Comparison of ENCODE assay signal across 17 cellular contexts in the genomic region with DNA sequence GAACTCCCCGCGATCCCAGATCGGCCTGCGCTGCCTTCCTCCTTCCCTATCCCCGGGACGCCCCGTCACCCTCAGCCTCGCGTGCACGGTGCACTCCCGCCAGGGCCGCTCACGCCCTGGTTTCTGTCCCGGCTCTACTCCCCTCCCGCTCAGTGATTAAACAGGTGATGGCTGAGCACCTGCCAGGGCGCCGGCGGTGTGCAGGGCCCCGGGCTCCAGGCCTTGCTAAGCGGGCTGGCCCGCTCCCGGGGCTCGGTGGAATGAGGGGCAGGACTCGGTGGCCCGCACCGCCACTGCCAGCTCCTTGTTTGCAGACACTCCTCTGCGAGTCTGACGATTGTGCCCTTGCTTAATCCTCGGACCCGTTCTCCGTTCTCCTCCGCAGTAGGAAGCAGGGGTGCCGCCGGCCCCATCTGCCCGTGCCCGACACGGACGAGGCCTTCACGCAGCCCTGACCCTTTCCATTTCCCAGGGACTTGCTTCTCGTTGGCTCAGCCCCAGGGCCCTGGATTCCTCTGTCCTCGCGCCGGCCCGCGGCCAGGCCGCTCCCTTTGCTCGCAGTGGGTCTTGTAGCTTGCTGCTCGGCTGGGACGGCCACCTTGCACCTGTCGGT.
DNase-seq lines count a peak whose midpoint lies in the region; ATAC-seq and TF ChIP-seq lines count a peak whose summit lies in the region.
"Had no signal": no experiment of that assay in that cellular context is flagged by ENCODE, and none has a peak within 500 bp of the region (broad histone marks: within the 10 kb centered on the region; RNA-seq: fewer than 3 reads in every experiment).

No MANE protein-coding gene starts in this region.

- H3K9me3 ChIP-seq in heart left ventricle (no peaks in the 10 kb centered on the region), gastroesophageal sphincter (no peaks in the 10 kb centered on the region)

- DNase-seq in heart left ventricle (no peak), Right ventricle myocardium inferior (ENCODE audit: missing footprints) (no peak), SIG-M5 treated with dmso at 0.1 percent for 504 hours (lab: John Stamatoyannopoulos, UW; ENCODE audit: unreplicated experiment) (no peak), NCI-H1105 treated with DMSO at 0.1 percent for 48 hours (lab: John Stamatoyannopoulos, UW) (no peak)
- DNase-seq: activated CD4-positive, alpha-beta T cell treated with anti-CD3 and anti-CD28 coated beads for 48 hours; activated effector memory CD4-positive, alpha-beta T cell treated with anti-CD3 and anti-CD28 coated beads, Interleukin-2, amount 50 U/mL, for 16 hours; cortex of kidney; EL; naive thymus-derived CD4-positive, alpha-beta T cell; NCI-H1417; NCI-H69; stimulated activated CD4-positive, alpha-beta T cell treated with anti-CD3 and anti-CD28 coated beads, Interleukin-2, amount 100 ng/mL, for 24 hours had no signal

- no peak for TF ChIP-seq CTCF in heart left ventricle (IDR thresholded peaks at IDR 0.05)
- no peak for TF ChIP-seq CTCF in gastroesophageal sphincter (IDR thresholded peaks at IDR 0.05)
- TF ChIP-seq CTCF in nephron (IDR thresholded peaks at IDR 0.05; ENCODE audit: unreplicated experiment in 3 of 3), result no peak

- TF ChIP-seq EP300 in gastroesophageal sphincter (IDR thresholded peaks at IDR 0.05), result no peak

- peaks cover 44% of the 10 kb centered on the region for H3K27me3 Mint-ChIP-seq in nephron (ENCODE audit: low read depth)

- peaks cover 0 to 9% (median 0%) of the 10 kb centered on the region in 12 donors for H3K4me1 ChIP-seq in heart left ventricle
- peaks cover 0 to 12% (median 7%) of the 10 kb centered on the region in 3 donors for H3K4me1 ChIP-seq in gastroesophageal sphincter

- H3K27ac ChIP-seq in heart left ventricle (no peak overlapping the region), gastroesophageal sphincter (no peak overlapping the region)

- H3K27me3 ChIP-seq in heart left ventricle (peaks cover 0 to 29% (median 15%) of the 10 kb centered on the region in 9 donors), gastroesophageal sphincter (peaks cover 17% of the 10 kb centered on the region)

- H3K4me1 Mint-ChIP-seq in nephron, result peaks cover 7% of the 10 kb centered on the region

- no peaks in the 10 kb centered on the region for H3K36me3 ChIP-seq in heart left ventricle
- H3K36me3 ChIP-seq in gastroesophageal sphincter, result no peaks in the 10 kb centered on the region

- intact Hi-C loops in heart left ventricle (cut with DNase I) (no loop called here), Right ventricle myocardium inferior (cut with DNase I) (no loop called here)

- ATAC-seq in heart left ventricle (no peak), Right ventricle myocardium inferior (no peak), gastroesophageal sphincter (peak; percentile 16), GM19452 (IDR thresholded peaks at IDR 0.05; ENCODE audit: unreplicated experiment) (no peak), GM18517 (IDR thresholded peaks at IDR 0.05; ENCODE audit: unreplicated experiment) (no peak)
- ATAC-seq: naive thymus-derived CD4-positive, alpha-beta T cell had no signal

- no peaks in the 10 kb centered on the region for H3K9me3 Mint-ChIP-seq in nephron

- no peak for TF ChIP-seq POLR2A in heart left ventricle (IDR thresholded peaks at IDR 0.05)
- TF ChIP-seq POLR2A in gastroesophageal sphincter (IDR thresholded peaks at IDR 0.05), result no peak

- H3K4me3 Mint-ChIP-seq in nephron, result peak overlapping the region; percentile 75 to 78 (median 78)
- H3K4me3 Mint-ChIP-seq: stimulated activated naive CD8-positive, alpha-beta T cell treated with anti-CD3 and anti-CD28 coated beads, Interleukin-15, Interleukin-2, amounts not matched to agents 100 ng/mL and 50 ng/mL, for 24 hours had no signal

- no peaks in the 10 kb centered on the region for H3K36me3 Mint-ChIP-seq in nephron (ENCODE audit: low read depth)
- H3K36me3 Mint-ChIP-seq: naive thymus-derived CD4-positive, alpha-beta T cell had no signal

- WGBS in heart left ventricle, 4 donors, result 3 to 7% (median 5%) methylated on average over 41 to 50 of the region's 50 CpGs
- 8 to 20% methylated on average over 6 to 17 of the region's 50 CpGs for WGBS in gastroesophageal sphincter (ENCODE audit: low coverage in 1 of 2), 2 donors

- H3K4me3 ChIP-seq in heart left ventricle, result peak overlapping the region in 7 of 12 donors; percentile 13 to 28 (median 17)
- H3K4me3 ChIP-seq in gastroesophageal sphincter, result peak overlapping the region in 1 of 2 donors; percentile 34

- peak overlapping the region; percentile 38 to 68 (median 48) for H3K27ac Mint-ChIP-seq in nephron
- H3K27ac Mint-ChIP-seq: naive thymus-derived CD4-positive, alpha-beta T cell; stimulated activated naive CD8-positive, alpha-beta T cell treated with anti-CD3 and anti-CD28 coated beads, Interleukin-15, Interleukin-2, amounts not matched to agents 100 ng/mL and 50 ng/mL, for 24 hours had no signal
